In the genomic region with DNA sequence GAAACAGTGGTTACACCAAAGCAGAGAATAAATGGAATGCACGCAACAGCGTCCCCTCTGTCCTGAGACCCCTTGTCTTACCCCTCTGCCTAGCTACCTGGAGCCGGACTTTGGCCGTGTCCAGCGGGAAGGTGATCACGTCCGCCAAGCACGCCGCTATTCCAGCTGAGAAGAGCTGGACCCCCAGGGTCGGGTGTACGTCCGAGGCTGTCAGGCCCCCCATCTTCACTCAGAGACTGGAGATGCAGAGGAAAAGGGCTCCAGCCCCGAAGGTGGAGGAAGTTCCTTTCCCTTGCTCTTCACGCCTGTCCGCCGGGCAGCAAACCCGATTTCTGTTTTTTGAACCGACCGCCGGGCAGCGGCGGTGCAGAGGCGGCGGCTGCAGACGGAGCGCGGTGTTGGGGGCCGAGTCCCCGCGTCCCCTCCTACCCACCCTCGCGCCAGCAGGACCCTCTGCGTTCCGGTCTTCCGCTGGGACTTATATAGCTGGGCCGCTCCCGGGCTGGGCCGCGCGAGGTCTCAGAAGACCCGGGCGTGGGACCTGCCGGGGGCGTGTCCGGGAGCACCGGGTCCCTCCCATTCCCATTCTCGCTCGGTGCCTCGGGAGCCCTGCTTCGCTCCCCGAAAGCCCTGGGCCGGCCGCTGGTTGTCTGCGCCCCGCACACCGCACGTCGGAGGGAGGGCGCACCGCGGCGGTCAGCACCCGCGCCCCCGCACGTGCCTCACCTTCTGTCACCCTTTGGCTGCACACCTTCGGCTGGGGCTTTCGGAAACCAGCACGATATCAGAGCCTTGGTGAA, we compare ENCODE assay signal across 7 cellular contexts. TPM values are rescaled to one million over a fixed set of nuclear protein-coding genes. Genes with fewer than 3 reads are reported as not detected.
DNase-seq lines count a peak whose midpoint lies in the region; ATAC-seq and TF ChIP-seq lines count a peak whose summit lies in the region.

A gene with protein sequence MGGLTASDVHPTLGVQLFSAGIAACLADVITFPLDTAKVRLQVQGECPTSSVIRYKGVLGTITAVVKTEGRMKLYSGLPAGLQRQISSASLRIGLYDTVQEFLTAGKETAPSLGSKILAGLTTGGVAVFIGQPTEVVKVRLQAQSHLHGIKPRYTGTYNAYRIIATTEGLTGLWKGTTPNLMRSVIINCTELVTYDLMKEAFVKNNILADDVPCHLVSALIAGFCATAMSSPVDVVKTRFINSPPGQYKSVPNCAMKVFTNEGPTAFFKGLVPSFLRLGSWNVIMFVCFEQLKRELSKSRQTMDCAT (minus strand): TSS at position 455 of the 800 bp plus-strand sequence. CDS start 232 bp downstream, at position 223.

- ATAC-seq in activated T-helper 17 cell treated with anti-CD3 and anti-CD28 coated beads, Interleukin-2, amount 50 U/mL, for 72 hours (replicated peaks): no peak
- peak in 1 of 2 donors; percentile 27 for ATAC-seq in gastrocnemius medialis
- no peak for ATAC-seq in HG03159 (IDR thresholded peaks at IDR 0.05; ENCODE audit: unreplicated experiment)

- TF ChIP-seq CTCF in gastrocnemius medialis (IDR thresholded peaks at IDR 0.05 in 4 of 5, conservative IDR thresholded peaks at IDR 0.05 in 1 of 5): no peak
- TF ChIP-seq CTCF in GM13977 (IDR thresholded peaks at IDR 0.05; ENCODE audit: extremely low read depth, insufficient read depth, missing control alignments): no peak

- intact Hi-C loops in gastrocnemius medialis (cut with DNase I; ENCODE audit: low total_unique reads): no loop called here

- H3K9me3 Mint-ChIP-seq in activated T-helper 17 cell treated with anti-CD3 and anti-CD28 coated beads, Interleukin-2, amount 50 U/mL, for 72 hours: no peaks in the 10 kb centered on the region

- peaks cover 5% of the 10 kb centered on the region for H3K4me1 Mint-ChIP-seq in activated T-helper 17 cell treated with anti-CD3 and anti-CD28 coated beads, Interleukin-2, amount 50 U/mL, for 72 hours

- H3K36me3 Mint-ChIP-seq in activated T-helper 17 cell treated with anti-CD3 and anti-CD28 coated beads, Interleukin-2, amount 50 U/mL, for 72 hours (ENCODE audit: low read depth): no peaks in the 10 kb centered on the region

- H3K27me3 Mint-ChIP-seq in activated T-helper 17 cell treated with anti-CD3 and anti-CD28 coated beads, Interleukin-2, amount 50 U/mL, for 72 hours: peaks cover 48% of the 10 kb centered on the region

- TF ChIP-seq POLR2A in gastrocnemius medialis (IDR thresholded peaks at IDR 0.05): no peak

- H3K36me3 ChIP-seq in HAP-1 (replicated peaks) (no peaks in the 10 kb centered on the region), gastrocnemius medialis (no peaks in the 10 kb centered on the region)

- in situ Hi-C loops in HAP-1 (cut with MboI; ENCODE audit: low sequenced_read_pairs) (no loop called here), gastrocnemius medialis (cut with MboI; ENCODE audit: low sequenced_read_pairs in 4 of 4) (no loop called here), GM13977 (cut with MboI; ENCODE audit: low pct_unique_long_range_greater_than_20kb, low sequenced_read_pairs, unreplicated experiment) (no loop called here)

- no peak within 1 kb of the TSS for H3K27ac ChIP-seq in gastrocnemius medialis

- 0 out of 2 replicates have a peak, but pooled peaks cover 4% of the 10 kb centered on the region for H3K27me3 ChIP-seq in HAP-1 (ENCODE audit: low read depth)
- H3K27me3 ChIP-seq in gastrocnemius medialis: peaks cover 40 to 67% (median 57%) of the 10 kb centered on the region in 3 donors

- H3K4me1 ChIP-seq in HAP-1: peaks cover 10% of the 10 kb centered on the region
- H3K4me1 ChIP-seq in gastrocnemius medialis: peaks cover 9 to 11% of the 10 kb centered on the region in 2 donors

- peak within 1 kb of the TSS; percentile 64 for H3K4me3 Mint-ChIP-seq in activated T-helper 17 cell treated with anti-CD3 and anti-CD28 coated beads, Interleukin-2, amount 50 U/mL, for 72 hours

- H3K9me3 ChIP-seq in HAP-1: no peaks in the 10 kb centered on the region
- H3K9me3 ChIP-seq in gastrocnemius medialis: peaks cover 0 to 5% (median 0%) of the 10 kb centered on the region in 3 donors

- no peak within 1 kb of the TSS for H3K27ac Mint-ChIP-seq in activated T-helper 17 cell treated with anti-CD3 and anti-CD28 coated beads, Interleukin-2, amount 50 U/mL, for 72 hours

- DNase-seq in HAP-1 (ENCODE audit: low spot score in 2 of 2) (peak; percentile 23 to 80), hepatic stellate cell (ENCODE audit: low spot score) (peak; percentile 24), gastrocnemius medialis (no peak), GM13977 (ENCODE audit: low spot score) (no peak)
- DNase-seq in activated effector memory CD4-positive, alpha-beta T cell treated with Interleukin-2 at 50 U/mL for 16 hours: no peak

- H3K4me3 ChIP-seq in HAP-1: peak within 1 kb of the TSS; percentile 41
- H3K4me3 ChIP-seq in gastrocnemius medialis: peak within 1 kb of the TSS; percentile 51 to 63 (median 55)

RNA-seq across cellular contexts. Expression of the gene that starts here (rescaled TPM):
- total RNA-seq in activated T-helper 17 cell treated with anti-CD3 and anti-CD28 coated beads, Interleukin-2, amount 50 U/mL, for 72 hours: not detected
- total RNA-seq in gastrocnemius medialis: not detected

Comparison
In these comparisons a context has a peak if more than half of its experiments do, and no peak if none do; other contexts are left out.
1. DNase-seq: peak in HAP-1 (2 of 2) and hepatic stellate cell (single experiment); none in gastrocnemius medialis (0 of 2), activated effector memory CD4-positive, alpha-beta T cell treated with Interleukin-2 at 50 U/mL for 16 hours (single experiment) and GM13977 (single experiment).